In the genomic region with DNA sequence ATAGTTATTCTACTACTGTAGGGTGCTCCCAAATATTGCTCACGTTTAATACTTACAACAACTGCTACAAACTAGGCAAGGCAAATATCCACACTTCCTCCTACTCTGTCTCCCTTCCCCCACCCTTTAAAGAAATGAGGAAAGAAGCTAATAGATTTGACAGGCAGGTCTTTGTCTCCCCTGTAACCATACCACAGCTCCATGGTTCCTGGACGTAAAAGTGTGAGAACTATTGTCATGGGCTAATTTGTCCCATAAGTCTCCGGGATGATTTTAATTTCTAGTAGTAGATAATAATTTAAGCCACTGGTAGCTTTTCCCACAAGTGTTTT, we compare ENCODE assay signal across 1 cellular context.
TF ChIP-seq lines count a peak whose summit lies in the region.

No MANE protein-coding gene starts in this region.

TF ChIP-seq in K562, 482 proteins besides CTCF, POLR2A, EP300 and RAD21:
- TF ChIP-seq, protein P1, sequence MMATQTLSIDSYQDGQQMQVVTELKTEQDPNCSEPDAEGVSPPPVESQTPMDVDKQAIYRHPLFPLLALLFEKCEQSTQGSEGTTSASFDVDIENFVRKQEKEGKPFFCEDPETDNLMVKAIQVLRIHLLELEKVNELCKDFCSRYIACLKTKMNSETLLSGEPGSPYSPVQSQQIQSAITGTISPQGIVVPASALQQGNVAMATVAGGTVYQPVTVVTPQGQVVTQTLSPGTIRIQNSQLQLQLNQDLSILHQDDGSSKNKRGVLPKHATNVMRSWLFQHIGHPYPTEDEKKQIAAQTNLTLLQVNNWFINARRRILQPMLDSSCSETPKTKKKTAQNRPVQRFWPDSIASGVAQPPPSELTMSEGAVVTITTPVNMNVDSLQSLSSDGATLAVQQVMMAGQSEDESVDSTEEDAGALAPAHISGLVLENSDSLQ (IDR thresholded peaks at IDR 0.05), result peak; percentile 57; the same call in 1 of the 2 replicates
- TF ChIP-seq, protein P2, sequence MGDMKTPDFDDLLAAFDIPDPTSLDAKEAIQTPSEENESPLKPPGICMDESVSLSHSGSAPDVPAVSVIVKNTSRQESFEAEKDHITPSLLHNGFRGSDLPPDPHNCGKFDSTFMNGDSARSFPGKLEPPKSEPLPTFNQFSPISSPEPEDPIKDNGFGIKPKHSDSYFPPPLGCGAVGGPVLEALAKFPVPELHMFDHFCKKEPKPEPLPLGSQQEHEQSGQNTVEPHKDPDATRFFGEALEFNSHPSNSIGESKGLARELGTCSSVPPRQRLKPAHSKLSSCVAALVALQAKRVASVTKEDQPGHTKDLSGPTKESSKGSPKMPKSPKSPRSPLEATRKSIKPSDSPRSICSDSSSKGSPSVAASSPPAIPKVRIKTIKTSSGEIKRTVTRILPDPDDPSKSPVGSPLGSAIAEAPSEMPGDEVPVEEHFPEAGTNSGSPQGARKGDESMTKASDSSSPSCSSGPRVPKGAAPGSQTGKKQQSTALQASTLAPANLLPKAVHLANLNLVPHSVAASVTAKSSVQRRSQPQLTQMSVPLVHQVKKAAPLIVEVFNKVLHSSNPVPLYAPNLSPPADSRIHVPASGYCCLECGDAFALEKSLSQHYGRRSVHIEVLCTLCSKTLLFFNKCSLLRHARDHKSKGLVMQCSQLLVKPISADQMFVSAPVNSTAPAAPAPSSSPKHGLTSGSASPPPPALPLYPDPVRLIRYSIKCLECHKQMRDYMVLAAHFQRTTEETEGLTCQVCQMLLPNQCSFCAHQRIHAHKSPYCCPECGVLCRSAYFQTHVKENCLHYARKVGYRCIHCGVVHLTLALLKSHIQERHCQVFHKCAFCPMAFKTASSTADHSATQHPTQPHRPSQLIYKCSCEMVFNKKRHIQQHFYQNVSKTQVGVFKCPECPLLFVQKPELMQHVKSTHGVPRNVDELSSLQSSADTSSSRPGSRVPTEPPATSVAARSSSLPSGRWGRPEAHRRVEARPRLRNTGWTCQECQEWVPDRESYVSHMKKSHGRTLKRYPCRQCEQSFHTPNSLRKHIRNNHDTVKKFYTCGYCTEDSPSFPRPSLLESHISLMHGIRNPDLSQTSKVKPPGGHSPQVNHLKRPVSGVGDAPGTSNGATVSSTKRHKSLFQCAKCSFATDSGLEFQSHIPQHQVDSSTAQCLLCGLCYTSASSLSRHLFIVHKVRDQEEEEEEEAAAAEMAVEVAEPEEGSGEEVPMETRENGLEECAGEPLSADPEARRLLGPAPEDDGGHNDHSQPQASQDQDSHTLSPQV (IDR thresholded peaks at IDR 0.05), result peak; percentile 40; the same call in 1 of the 2 replicates
- TF ChIP-seq SIRT6 (IDR thresholded peaks at IDR 0.05; ENCODE audit: low read depth, low read length), result no peak
- no peak for TF ChIP-seq HOXB6 (CRISPR knock-in tag; IDR thresholded peaks at IDR 0.05; ENCODE audit: borderline replicate concordance)
- no peak for TF ChIP-seq PHB (CRISPR knock-in tag; IDR thresholded peaks at IDR 0.05)
- TF ChIP-seq MECOM (CRISPR knock-in tag; IDR thresholded peaks at IDR 0.05), result peak; percentile 57; the same call in 1 of the 2 replicates
- TF ChIP-seq, protein P3, sequence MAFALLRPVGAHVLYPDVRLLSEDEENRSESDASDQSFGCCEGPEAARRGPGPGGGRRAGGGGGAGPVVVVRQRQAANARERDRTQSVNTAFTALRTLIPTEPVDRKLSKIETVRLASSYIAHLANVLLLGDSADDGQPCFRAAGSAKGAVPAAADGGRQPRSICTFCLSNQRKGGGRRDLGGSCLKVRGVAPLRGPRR (CRISPR knock-in tag; IDR thresholded peaks at IDR 0.05), result no peak
